8 cellular contexts compared by ENCODE assay signal in genomic region chr4:168318266-168318895, GRCh38. TPM values are rescaled to one million over a fixed set of nuclear protein-coding genes. Genes with fewer than 3 reads are reported as not detected.
DNase-seq lines count a peak whose midpoint lies in the region; ATAC-seq lines count a peak whose summit lies in the region.

Gene DDX60, minus strand, starts transcription at chr4:168318752. Its CDS starts 7,493 bp downstream, at chr4:168311259.

- H3K9me3 Mint-ChIP-seq in CD4-positive, alpha-beta memory T cell, result peaks cover 0 to 2% (median 0%) of the 10 kb centered on the region in 8 donors
- H3K9me3 Mint-ChIP-seq in activated T-cell treated with anti-CD3 and anti-CD28 coated beads, Interleukin-2, amount 50 U/mL, for 24 hours, result no peaks in the 10 kb centered on the region

- H3K36me3 ChIP-seq in CD4-positive, alpha-beta memory T cell (ENCODE audit: insufficient read depth, low read length), result no peaks in the 10 kb centered on the region
- H3K36me3 ChIP-seq in NT2/D1 (ENCODE audit: insufficient read depth, insufficient read length, low read length), result no peaks in the 10 kb centered on the region
- H3K36me3 ChIP-seq in muscle layer of colon (ENCODE audit: insufficient read depth, low read length), result no peaks in the 10 kb centered on the region

- H3K4me3 Mint-ChIP-seq in CD4-positive, alpha-beta memory T cell, result peak within 1 kb of the TSS; percentile 95 to 98 (median 97)
- peak within 1 kb of the TSS; percentile 88 for H3K4me3 Mint-ChIP-seq in activated T-cell treated with anti-CD3 and anti-CD28 coated beads, Interleukin-2, amount 50 U/mL, for 24 hours

- DNase-seq in CD4-positive, alpha-beta memory T cell, result peak; percentile 82 to 93 (median 86)
- DNase-seq in NT2/D1 (ENCODE audit: low read depth, low spot score), result peak; percentile 43
- peak; percentile 82 for DNase-seq in activated T-cell treated with anti-CD3 and anti-CD28 coated beads, Interleukin-2, amount 50 U/mL, for 24 hours
- DNase-seq in stimulated activated CD8-positive, alpha-beta memory T cell treated with anti-CD3 and anti-CD28 coated beads, Interleukin-7, amount 100 ng/mL, for 24 hours (ENCODE audit: low read depth), result peak; percentile 56

- POLR2A ChIA-PET in CD4-positive, alpha-beta memory T cell (lab: Charles Lee; ENCODE audit: partially characterized antibody), result interaction anchor here (0.6 to 2.9 kb wide), 9 partner anchors 11 to 1300 kb away, joined by 3 to 35 read pairs (median 3); partner anchors contain the start of genes CBR4, DDX60L and NEK1

- H3K27ac Mint-ChIP-seq in CD4-positive, alpha-beta memory T cell, result peak within 1 kb of the TSS; percentile 98 to 99 (median 98)
- H3K27ac Mint-ChIP-seq in activated T-cell treated with anti-CD3 and anti-CD28 coated beads, Interleukin-2, amount 50 U/mL, for 24 hours, result peak within 1 kb of the TSS; percentile 96

- H3K27me3 ChIP-seq in CD4-positive, alpha-beta memory T cell (ENCODE audit: insufficient read depth, low read length), result no peaks in the 10 kb centered on the region
- H3K27me3 ChIP-seq in NT2/D1 (ENCODE audit: insufficient read depth, insufficient read length) (no peaks in the 10 kb centered on the region), muscle layer of colon (ENCODE audit: control insufficient read depth in 1 of 2, insufficient read depth in 2 of 2, low read length in 2 of 2) (no peaks in the 10 kb centered on the region)

- intact Hi-C loops in CD4-positive, alpha-beta memory T cell (cut with micrococcal nuclease), result loop anchor here (1.0 to 5.0 kb wide), 3 partner anchors 162 to 1709 kb away; partner anchors contain the start of genes CBR4, DDX60L and MFAP3L

- ATAC-seq in GM19397 (IDR thresholded peaks at IDR 0.05; ENCODE audit: unreplicated experiment) (peak; percentile 96), HG03571 (IDR thresholded peaks at IDR 0.05; ENCODE audit: unreplicated experiment) (peak; percentile 99), esophagus mucosa (peak; percentile 90)

- H3K4me3 ChIP-seq in CD4-positive, alpha-beta memory T cell (ENCODE audit: low read length in 2 of 2), result peak within 1 kb of the TSS; percentile 68 to 98
- peak within 1 kb of the TSS; percentile 54 for H3K4me3 ChIP-seq in NT2/D1 (ENCODE audit: insufficient read length, low read depth)
- H3K4me3 ChIP-seq in muscle layer of colon (ENCODE audit: low read depth in 1 of 2, low read length in 2 of 2), result peak within 1 kb of the TSS; percentile 88 to 94

- H3K9ac ChIP-seq in NT2/D1 (ENCODE audit: insufficient read length, low read depth), result peak within 1 kb of the TSS; percentile 81
- peak within 1 kb of the TSS; percentile 87 for H3K9ac ChIP-seq in muscle layer of colon (ENCODE audit: low read length)

- H3K36me3 Mint-ChIP-seq in CD4-positive, alpha-beta memory T cell, result peaks cover 3 to 12% of the 10 kb centered on the region in 2 donors
- H3K36me3 Mint-ChIP-seq in activated T-cell treated with anti-CD3 and anti-CD28 coated beads, Interleukin-2, amount 50 U/mL, for 24 hours (ENCODE audit: low read depth), result peaks cover 5% of the 10 kb centered on the region

- no peaks in the 10 kb centered on the region for H3K9me3 ChIP-seq in CD4-positive, alpha-beta memory T cell (ENCODE audit: control insufficient read depth in 1 of 2, low read length in 2 of 2)
- H3K9me3 ChIP-seq in NT2/D1 (ENCODE audit: insufficient read depth, low read length), result no peaks in the 10 kb centered on the region
- no peaks in the 10 kb centered on the region for H3K9me3 ChIP-seq in muscle layer of colon (ENCODE audit: low read length)

- no peaks in the 10 kb centered on the region for H3K27me3 Mint-ChIP-seq in CD4-positive, alpha-beta memory T cell
- no peaks in the 10 kb centered on the region for H3K27me3 Mint-ChIP-seq in activated T-cell treated with anti-CD3 and anti-CD28 coated beads, Interleukin-2, amount 50 U/mL, for 24 hours

- H3K4me1 Mint-ChIP-seq in CD4-positive, alpha-beta memory T cell, result peaks cover 37 to 53% (median 40%) of the 10 kb centered on the region in 4 donors
- peaks cover 56% of the 10 kb centered on the region for H3K4me1 Mint-ChIP-seq in activated T-cell treated with anti-CD3 and anti-CD28 coated beads, Interleukin-2, amount 50 U/mL, for 24 hours (ENCODE audit: low read depth)

- peaks cover 28% of the 10 kb centered on the region for H3K4me1 ChIP-seq in CD4-positive, alpha-beta memory T cell (ENCODE audit: insufficient read depth, low read length)
- H3K4me1 ChIP-seq in NT2/D1 (ENCODE audit: insufficient read depth, insufficient read length), result no peaks in the 10 kb centered on the region
- H3K4me1 ChIP-seq in muscle layer of colon (ENCODE audit: insufficient read depth, low read length), result peaks cover 8% of the 10 kb centered on the region

- peak within 1 kb of the TSS; percentile 97 for H3K27ac ChIP-seq in CD4-positive, alpha-beta memory T cell (ENCODE audit: low read depth, low read length)
- H3K27ac ChIP-seq in muscle layer of colon (ENCODE audit: low read depth, low read length), result peak within 1 kb of the TSS; percentile 94

- CTCF ChIA-PET in CD4-positive, alpha-beta memory T cell (lab: Charles Lee; ENCODE audit: partially characterized antibody), result interaction anchor here (0.7 to 2.1 kb wide), 7 partner anchors 9 to 692 kb away, joined by 3 to 6 read pairs (median 3); partner anchors contain the start of genes CBR4 and DDX60L

RNA-seq across cellular contexts. Expression of gene DDX60, which starts in this region (rescaled TPM):
- 10 to 100 TPM; 33.1 to 33.9 TPM for total RNA-seq in CD4-positive, alpha-beta memory T cell
- polyA plus RNA-seq in CD4-positive, alpha-beta memory T cell, result 10 to 100 TPM; 25.7 to 30.8 TPM
- 4.8 TPM for total RNA-seq in esophagus mucosa

Comparison
In these comparisons a context has a peak if more than half of its experiments do, and no peak if none do; other contexts are left out.
1. Peak in every context shown above with its lines: DNase-seq, ATAC-seq, H3K4me3 ChIP-seq and H3K27ac ChIP-seq.